1 cellular context compared by ENCODE assay signal in the genomic region with DNA sequence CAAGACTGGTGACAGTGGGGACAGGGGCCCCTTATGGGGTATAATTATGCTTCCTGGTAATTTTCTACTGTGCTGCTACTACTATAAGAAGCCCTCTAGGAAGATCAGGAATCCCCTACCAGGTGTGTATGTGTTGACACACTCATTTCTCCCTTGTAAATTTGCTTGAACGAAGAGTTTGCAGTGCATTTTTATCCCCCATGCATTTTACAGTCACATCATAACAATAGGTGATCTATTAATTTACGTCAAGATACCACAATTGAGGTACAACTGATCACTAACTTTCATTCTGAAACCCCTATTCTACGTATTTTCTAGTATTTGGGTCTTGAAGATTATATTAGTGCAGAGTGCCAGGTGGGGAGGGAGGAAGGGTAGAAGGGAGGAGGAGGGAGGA.
TF ChIP-seq lines count a peak whose summit lies in the region.

No MANE protein-coding gene starts in this region.

TF ChIP-seq in GM12878, 131 proteins besides CTCF, POLR2A, EP300 and RAD21 (continued from another document):
- TF ChIP-seq, protein P1, sequence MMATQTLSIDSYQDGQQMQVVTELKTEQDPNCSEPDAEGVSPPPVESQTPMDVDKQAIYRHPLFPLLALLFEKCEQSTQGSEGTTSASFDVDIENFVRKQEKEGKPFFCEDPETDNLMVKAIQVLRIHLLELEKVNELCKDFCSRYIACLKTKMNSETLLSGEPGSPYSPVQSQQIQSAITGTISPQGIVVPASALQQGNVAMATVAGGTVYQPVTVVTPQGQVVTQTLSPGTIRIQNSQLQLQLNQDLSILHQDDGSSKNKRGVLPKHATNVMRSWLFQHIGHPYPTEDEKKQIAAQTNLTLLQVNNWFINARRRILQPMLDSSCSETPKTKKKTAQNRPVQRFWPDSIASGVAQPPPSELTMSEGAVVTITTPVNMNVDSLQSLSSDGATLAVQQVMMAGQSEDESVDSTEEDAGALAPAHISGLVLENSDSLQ (IDR thresholded peaks at IDR 0.05), result 0 out of 2 replicates have a peak, but pooled peaks have one; percentile 10
- TF ChIP-seq CHD2 (IDR thresholded peaks at IDR 0.05; ENCODE audit: borderline replicate concordance, low read depth, low read length), result peak; percentile 85; the same call in 1 of the 2 replicates
- TF ChIP-seq SREBF1 (IDR thresholded peaks at IDR 0.05; ENCODE audit: low read length), result 0 out of 2 replicates have a peak, but pooled peaks have one; percentile 18
- peak; percentile 94 for TF ChIP-seq ATF7 (IDR thresholded peaks at IDR 0.05; ENCODE audit: low read depth)
- TF ChIP-seq NR2F1 (conservative IDR thresholded peaks at IDR 0.05), result peak; percentile 68
- no peak for TF ChIP-seq ZZZ3 (IDR thresholded peaks at IDR 0.05; ENCODE audit: control insufficient read depth, insufficient read length, low read depth)
- TF ChIP-seq MEF2A (IDR thresholded peaks at IDR 0.05; ENCODE audit: insufficient read depth, low read depth, low read length), result no peak
- peak; percentile 69; the same call in 1 of the 2 replicates for TF ChIP-seq ZSCAN29 (IDR thresholded peaks at IDR 0.05)
- TF ChIP-seq EED (IDR thresholded peaks at IDR 0.05; ENCODE audit: low read depth), result no peak
- TF ChIP-seq, protein P2, sequence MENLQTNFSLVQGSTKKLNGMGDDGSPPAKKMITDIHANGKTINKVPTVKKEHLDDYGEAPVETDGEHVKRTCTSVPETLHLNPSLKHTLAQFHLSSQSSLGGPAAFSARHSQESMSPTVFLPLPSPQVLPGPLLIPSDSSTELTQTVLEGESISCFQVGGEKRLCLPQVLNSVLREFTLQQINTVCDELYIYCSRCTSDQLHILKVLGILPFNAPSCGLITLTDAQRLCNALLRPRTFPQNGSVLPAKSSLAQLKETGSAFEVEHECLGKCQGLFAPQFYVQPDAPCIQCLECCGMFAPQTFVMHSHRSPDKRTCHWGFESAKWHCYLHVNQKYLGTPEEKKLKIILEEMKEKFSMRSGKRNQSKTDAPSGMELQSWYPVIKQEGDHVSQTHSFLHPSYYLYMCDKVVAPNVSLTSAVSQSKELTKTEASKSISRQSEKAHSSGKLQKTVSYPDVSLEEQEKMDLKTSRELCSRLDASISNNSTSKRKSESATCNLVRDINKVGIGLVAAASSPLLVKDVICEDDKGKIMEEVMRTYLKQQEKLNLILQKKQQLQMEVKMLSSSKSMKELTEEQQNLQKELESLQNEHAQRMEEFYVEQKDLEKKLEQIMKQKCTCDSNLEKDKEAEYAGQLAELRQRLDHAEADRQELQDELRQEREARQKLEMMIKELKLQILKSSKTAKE (IDR thresholded peaks at IDR 0.05; ENCODE audit: low read depth, poor library complexity, severe bottlenecking), result peak; percentile 89
- TF ChIP-seq BRCA1 (IDR thresholded peaks at IDR 0.05; ENCODE audit: low read depth, low read length), result no peak
- peak; percentile 86 for TF ChIP-seq RELA (IDR thresholded peaks at IDR 0.05; ENCODE audit: borderline replicate concordance, partially characterized antibody)
- peak; percentile 89; the same call in 1 of the 2 replicates for TF ChIP-seq BACH1 (IDR thresholded peaks at IDR 0.05; ENCODE audit: borderline replicate concordance)
- no peak for TF ChIP-seq NR2C1 (IDR thresholded peaks at IDR 0.05)
- TF ChIP-seq, protein P3, sequence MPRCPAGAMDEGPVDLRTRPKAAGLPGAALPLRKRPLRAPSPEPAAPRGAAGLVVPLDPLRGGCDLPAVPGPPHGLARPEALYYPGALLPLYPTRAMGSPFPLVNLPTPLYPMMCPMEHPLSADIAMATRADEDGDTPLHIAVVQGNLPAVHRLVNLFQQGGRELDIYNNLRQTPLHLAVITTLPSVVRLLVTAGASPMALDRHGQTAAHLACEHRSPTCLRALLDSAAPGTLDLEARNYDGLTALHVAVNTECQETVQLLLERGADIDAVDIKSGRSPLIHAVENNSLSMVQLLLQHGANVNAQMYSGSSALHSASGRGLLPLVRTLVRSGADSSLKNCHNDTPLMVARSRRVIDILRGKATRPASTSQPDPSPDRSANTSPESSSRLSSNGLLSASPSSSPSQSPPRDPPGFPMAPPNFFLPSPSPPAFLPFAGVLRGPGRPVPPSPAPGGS (IDR thresholded peaks at IDR 0.05; ENCODE audit: borderline replicate concordance, insufficient read depth, low read depth, low read length, poor library complexity, severe bottlenecking), result no peak
- TF ChIP-seq IKZF2 (IDR thresholded peaks at IDR 0.05), result peak; percentile 88 to 89
- TF ChIP-seq, protein P4, sequence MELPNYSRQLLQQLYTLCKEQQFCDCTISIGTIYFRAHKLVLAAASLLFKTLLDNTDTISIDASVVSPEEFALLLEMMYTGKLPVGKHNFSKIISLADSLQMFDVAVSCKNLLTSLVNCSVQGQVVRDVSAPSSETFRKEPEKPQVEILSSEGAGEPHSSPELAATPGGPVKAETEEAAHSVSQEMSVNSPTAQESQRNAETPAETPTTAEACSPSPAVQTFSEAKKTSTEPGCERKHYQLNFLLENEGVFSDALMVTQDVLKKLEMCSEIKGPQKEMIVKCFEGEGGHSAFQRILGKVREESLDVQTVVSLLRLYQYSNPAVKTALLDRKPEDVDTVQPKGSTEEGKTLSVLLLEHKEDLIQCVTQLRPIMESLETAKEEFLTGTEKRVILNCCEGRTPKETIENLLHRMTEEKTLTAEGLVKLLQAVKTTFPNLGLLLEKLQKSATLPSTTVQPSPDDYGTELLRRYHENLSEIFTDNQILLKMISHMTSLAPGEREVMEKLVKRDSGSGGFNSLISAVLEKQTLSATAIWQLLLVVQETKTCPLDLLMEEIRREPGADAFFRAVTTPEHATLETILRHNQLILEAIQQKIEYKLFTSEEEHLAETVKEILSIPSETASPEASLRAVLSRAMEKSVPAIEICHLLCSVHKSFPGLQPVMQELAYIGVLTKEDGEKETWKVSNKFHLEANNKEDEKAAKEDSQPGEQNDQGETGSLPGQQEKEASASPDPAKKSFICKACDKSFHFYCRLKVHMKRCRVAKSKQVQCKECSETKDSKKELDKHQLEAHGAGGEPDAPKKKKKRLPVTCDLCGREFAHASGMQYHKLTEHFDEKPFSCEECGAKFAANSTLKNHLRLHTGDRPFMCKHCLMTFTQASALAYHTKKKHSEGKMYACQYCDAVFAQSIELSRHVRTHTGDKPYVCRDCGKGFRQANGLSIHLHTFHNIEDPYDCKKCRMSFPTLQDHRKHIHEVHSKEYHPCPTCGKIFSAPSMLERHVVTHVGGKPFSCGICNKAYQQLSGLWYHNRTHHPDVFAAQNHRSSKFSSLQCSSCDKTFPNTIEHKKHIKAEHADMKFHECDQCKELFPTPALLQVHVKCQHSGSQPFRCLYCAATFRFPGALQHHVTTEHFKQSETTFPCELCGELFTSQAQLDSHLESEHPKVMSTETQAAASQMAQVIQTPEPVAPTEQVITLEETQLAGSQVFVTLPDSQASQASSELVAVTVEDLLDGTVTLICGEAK (IDR thresholded peaks at IDR 0.05; ENCODE audit: borderline replicate concordance), result no peak
- no peak for TF ChIP-seq NR2C2 (IDR thresholded peaks at IDR 0.05; ENCODE audit: borderline replicate concordance, control insufficient read depth, insufficient read length, low read depth)
- no peak for TF ChIP-seq NFIC (IDR thresholded peaks at IDR 0.05; ENCODE audit: low read depth, low read length)
- peak; percentile 89 for TF ChIP-seq SMAD1 (IDR thresholded peaks at IDR 0.05; ENCODE audit: low read depth, partially characterized antibody)
